ENCODE assay signal across 8 cellular contexts in the genomic region with DNA sequence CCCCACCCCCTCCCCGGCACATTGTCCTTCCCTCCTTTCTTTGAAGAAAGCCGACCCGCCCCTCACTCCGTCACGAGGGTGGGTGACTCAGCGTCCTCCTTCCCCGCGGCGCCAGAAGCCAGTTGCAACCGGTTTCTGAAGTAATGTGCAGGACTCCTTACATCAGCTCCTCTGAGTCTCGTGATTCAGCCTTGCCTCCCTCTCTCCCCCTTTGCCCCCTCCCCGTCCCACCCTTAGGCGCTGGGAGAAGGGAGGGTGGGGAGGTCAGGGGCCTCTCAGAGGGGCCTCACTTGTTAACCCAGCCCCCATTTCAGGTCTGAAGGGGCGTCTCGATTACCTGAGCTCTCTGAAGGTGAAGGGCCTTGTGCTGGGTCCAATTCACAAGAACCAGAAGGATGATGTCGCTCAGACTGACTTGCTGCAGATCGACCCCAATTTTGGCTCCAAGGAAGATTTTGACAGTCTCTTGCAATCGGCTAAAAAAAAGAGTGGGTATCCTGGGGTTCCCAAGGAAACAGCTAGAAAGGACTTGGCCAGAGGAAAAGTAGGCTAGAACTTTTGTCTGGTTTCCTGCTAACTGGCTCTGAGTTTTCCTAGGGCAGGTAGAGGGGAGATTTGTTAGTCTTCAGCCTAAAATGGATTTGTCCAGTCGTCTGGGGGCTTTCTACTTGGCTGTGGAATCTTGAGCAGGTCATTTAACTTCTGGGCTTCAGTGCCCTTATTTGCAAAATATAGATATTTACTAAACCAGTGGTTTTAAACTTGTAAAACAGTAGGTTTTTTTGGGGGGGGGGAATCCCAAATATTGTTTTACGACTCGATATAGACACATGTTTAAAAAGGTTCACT. TPM values are rescaled to one million over a fixed set of nuclear protein-coding genes. Genes with fewer than 3 reads are reported as not detected.
DNase-seq lines count a peak whose midpoint lies in the region; ATAC-seq and TF ChIP-seq lines count a peak whose summit lies in the region.

No MANE protein-coding gene starts in this region.

- ATAC-seq in GM18861 (IDR thresholded peaks at IDR 0.05; ENCODE audit: unreplicated experiment) = peak; percentile 32
- ATAC-seq in HG03095 (IDR thresholded peaks at IDR 0.05; ENCODE audit: unreplicated experiment) = peak; percentile 34

- no peak for TF ChIP-seq CTCF in AG04450 (IDR thresholded peaks at IDR 0.05; ENCODE audit: low read depth, low read length)
- TF ChIP-seq CTCF in coronary artery (IDR thresholded peaks at IDR 0.05) = no peak
- TF ChIP-seq CTCF in lower leg skin (IDR thresholded peaks at IDR 0.05) = no peak

- peak overlapping the region; percentile 100 for H3K4me3 ChIP-seq in AG04450 (ENCODE audit: low read depth, low read length)
- peak overlapping the region; percentile 91 for H3K4me3 ChIP-seq in coronary artery
- peak overlapping the region; percentile 96 for H3K4me3 ChIP-seq in lower leg skin (ENCODE audit: low read depth, poor library complexity, severe bottlenecking)

- DNase-seq in AG04450 (ENCODE audit: low read depth, low spot score) (peak; percentile 93), NCI-H345 treated with DMSO at 0.1 percent for 48 hours (lab: John Stamatoyannopoulos, UW; ENCODE audit: unreplicated experiment) (peak; percentile 79), coronary artery (ENCODE audit: low spot score) (peak; percentile 99), lower leg skin (ENCODE audit: low spot score in 2 of 2) (peak; percentile 99 to 100)
- peak; percentile 98 for DNase-seq in activated CD4-positive, alpha-beta T cell treated with anti-CD3 and anti-CD28 coated beads for 48 hours
- peak; percentile 93 to 97 for DNase-seq in stimulated activated CD4-positive, alpha-beta T cell treated with anti-CD3 and anti-CD28 coated beads, Interleukin-4, amount 100 ng/mL, for 4 hours

- no peak for TF ChIP-seq POLR2A in lower leg skin (IDR thresholded peaks at IDR 0.05)

- CTCF ChIA-PET in AG04450 (lab: Charles Lee) = interaction anchor here (1.0 to 1.9 kb wide), 5 partner anchors 9 to 93 kb away, joined by 3 to 12 read pairs (median 5); no protein-coding TSS in a partner anchor

- H3K9me3 ChIP-seq in AG04450 (ENCODE audit: control insufficient read depth, insufficient read depth, low read length) = peaks cover 6% of the 10 kb centered on the region; the same call in 1 of the 2 replicates

- no peaks in the 10 kb centered on the region for H3K27me3 ChIP-seq in AG04450 (ENCODE audit: control insufficient read depth, insufficient read depth, low read length)

- 2% methylated on average over 21 of the region's 21 CpGs for WGBS in lower leg skin, 2 donors

- intact Hi-C loops in lower leg skin (cut with DNase I; ENCODE audit: low total_unique reads) = no loop called here

- peak overlapping the region; percentile 99 for H3K27ac ChIP-seq in AG04450 (ENCODE audit: low read depth, low read length)
- peak overlapping the region; percentile 97 to 99 for H3K27ac ChIP-seq in coronary artery

- POLR2A ChIA-PET in AG04450 (lab: Yijun Ruan, JAX) = interaction anchor here (0.5 to 5.3 kb wide), 19 partner anchors 8 to 1364 kb away, joined by 3 to 68 read pairs (median 4); partner anchors contain the start of genes C11orf98, CSKMT, MTA2 and STX5

RNA-seq across cellular contexts. Expression of gene SLC3A2, which starts 1.1 kb away (rescaled TPM):
- polyA plus RNA-seq in AG04450 (2011; rRNA removed) = 263 and 284 TPM in 2 replicates
- polyA minus RNA-seq in AG04450 (2011; rRNA and poly(A)+ RNA removed) = 177 and 196 TPM in 2 replicates
- 100 to 1,000 TPM; 175 to 190 (median 187) TPM for total RNA-seq in lower leg skin

RNA-seq across cellular contexts. Expression of gene CHRM1, which starts 39.4 kb away (rescaled TPM):
- polyA plus RNA-seq in AG04450 (2011; rRNA removed) = not detected in 2 replicates
- not detected in 2 replicates for polyA minus RNA-seq in AG04450 (2011; rRNA and poly(A)+ RNA removed)
- 1 to 10 TPM; 1.5 to 7.6 (median 4.5) TPM for total RNA-seq in lower leg skin

RNA-seq across cellular contexts. Expression of gene WDR74, which starts 42.4 kb away (rescaled TPM):
- 18.0 and 21.6 TPM in 2 replicates for polyA plus RNA-seq in AG04450 (2011; rRNA removed)
- polyA minus RNA-seq in AG04450 (2011; rRNA and poly(A)+ RNA removed) = 112 and 141 TPM in 2 replicates
- total RNA-seq in lower leg skin = 10 to 100 TPM; 49.7 to 93.8 (median 64.3) TPM

RNA-seq across cellular contexts. Expression of gene TEX54, which starts 49.2 kb away (rescaled TPM):
- not detected in 2 replicates for polyA plus RNA-seq in AG04450 (2011; rRNA removed)
- not detected in 2 replicates for polyA minus RNA-seq in AG04450 (2011; rRNA and poly(A)+ RNA removed)
- not detected for total RNA-seq in lower leg skin

RNA-seq across cellular contexts. Expression of gene STX5, which starts 50.0 kb away (rescaled TPM):
- 51.7 and 52.1 TPM in 2 replicates for polyA plus RNA-seq in AG04450 (2011; rRNA removed)
- polyA minus RNA-seq in AG04450 (2011; rRNA and poly(A)+ RNA removed) = 62.7 and 72.0 TPM in 2 replicates
- total RNA-seq in lower leg skin = 10 to 100 TPM; 30.0 to 47.4 (median 38.4) TPM

Comparison
In these comparisons a context has a peak if more than half of its experiments do, and no peak if none do; other contexts are left out.
1. Peak in every context shown above with its lines: DNase-seq, ATAC-seq, H3K4me3 ChIP-seq and H3K27ac ChIP-seq.